In genomic region chrX:17869580-17869979, GRCh38 we compare ENCODE assay signal across 38 cellular contexts. TPM values are rescaled to one million over a fixed set of nuclear protein-coding genes. Genes with fewer than 3 reads are reported as not detected.
"Had no signal": no experiment of that assay in that cellular context is flagged by ENCODE, and none has a peak within 500 bp of the region (broad histone marks: within the 10 kb centered on the region; RNA-seq: fewer than 3 reads in every experiment).

No MANE protein-coding gene starts in this region.

- H3K4me2 ChIP-seq: KMS-11 had no signal

- H3K36me3 ChIP-seq: MG63 had no signal

- H3K9me3 ChIP-seq: MG63 had no signal

- H3K4me3 ChIP-seq: MG63 had no signal

- H3K27ac ChIP-seq: KMS-11 had no signal

- H3K27me3 ChIP-seq: MG63 had no signal

- DNase-seq: Karpas-422, Kasumi-1, MG63, MV-4-11, NCI-H1048, NCI-H1092, NCI-H1092 treated with DMSO at 0.1 percent for 48 hours, NCI-H1105, NCI-H1105 treated with DMSO at 0.1 percent for 48 hours, NCI-H1417, NCI-H1417 treated with DMSO at 0.1 percent for 48 hours, NCI-H1436, NCI-H1436 treated with DMSO at 0.1 percent for 48 hours, NCI-H146, NCI-H1694, NCI-H1694 treated with DMSO at 0.1 percent for 48 hours, NCI-H187, NCI-H187 treated with DMSO at 0.1 percent for 48 hours, NCI-H1930, NCI-H2029, NCI-H2029 treated with DMSO at 0.1 percent for 48 hours, NCI-H2081, NCI-H2081 treated with DMSO at 0.1 percent for 48 hours, NCI-H2107, NCI-H2171, NCI-H2171 treated with DMSO at 0.1 percent for 48 hours, NCI-H2227 treated with DMSO at 0.1 percent for 48 hours, NCI-H226, NCI-H345, NCI-H446, NCI-H446 treated with DMSO at 0.1 percent for 48 hours, NCI-H510A, NCI-H510A treated with DMSO at 0.1 percent for 48 hours, NCI-H524 had no signal

- H3K9ac ChIP-seq: KMS-11 had no signal

RNA-seq across cellular contexts. Expression of gene RAI2, which starts 8.5 kb away (rescaled TPM):
- total RNA-seq: M059J, MCF 10A, NCI-H460 had no signal
